In genomic region chr4:21512351-21512750, GRCh38 we compare ENCODE assay signal across 8 cellular contexts.
DNase-seq lines count a peak whose midpoint lies in the region; ATAC-seq and TF ChIP-seq lines count a peak whose summit lies in the region.

No MANE protein-coding gene starts in this region.

- no peak overlapping the region for H3K27ac ChIP-seq in right lobe of liver

- POLR2A ChIA-PET in activated CD4-positive, alpha-beta T cell treated with anti-CD3 and anti-CD28 coated beads, Interleukin-2, amount 10 ng/mL, durations not matched to agents 7 days and 5 days (lab: Charles Lee): no interaction called here

- 82% methylated on average over 1 of the region's 1 CpG for WGBS in right lobe of liver (ENCODE audit: insufficient coverage, low coverage, low lambda C conversion rate, missing lambda C conversion rate)

- CTCF ChIA-PET in activated CD4-positive, alpha-beta T cell treated with anti-CD3 and anti-CD28 coated beads, Interleukin-2, amount 10 ng/mL, durations not matched to agents 7 days and 5 days (lab: Charles Lee): no interaction called here

- in situ Hi-C loops in G401 (cut with HindIII; ENCODE audit: low sequenced_read_pairs) (no loop called here), astrocyte of the spinal cord (cut with HindIII; ENCODE audit: low sequenced_read_pairs) (no loop called here)

- H3K27me3 ChIP-seq in right lobe of liver: no peaks in the 10 kb centered on the region

- no peaks in the 10 kb centered on the region for H3K4me1 Mint-ChIP-seq in natural killer cell
- no peaks in the 10 kb centered on the region for H3K4me1 Mint-ChIP-seq in activated CD4-positive, alpha-beta T cell treated with anti-CD3 and anti-CD28 coated beads, Interleukin-2, amount 10 ng/mL, durations not matched to agents 7 days and 5 days

- H3K9me3 Mint-ChIP-seq in natural killer cell: peaks cover 0 to 4% of the 10 kb centered on the region in 2 donors
- no peaks in the 10 kb centered on the region for H3K9me3 Mint-ChIP-seq in activated CD4-positive, alpha-beta T cell treated with anti-CD3 and anti-CD28 coated beads, Interleukin-2, amount 10 ng/mL, durations not matched to agents 7 days and 5 days

- H3K4me3 ChIP-seq in astrocyte of the spinal cord (ENCODE audit: low read depth, low read length) (no peak overlapping the region), right lobe of liver (no peak overlapping the region)

- ATAC-seq in right lobe of liver: peak in 3 of 4 donors; percentile 44 to 46 (median 45)
- ATAC-seq in HG03025 (IDR thresholded peaks at IDR 0.05; ENCODE audit: low FRiP score, unreplicated experiment): no peak
- ATAC-seq in natural killer cell: no peak

- peak; percentile 14 for TF ChIP-seq CTCF in astrocyte of the spinal cord (IDR thresholded peaks at IDR 0.05; ENCODE audit: low read depth, low read length)
- TF ChIP-seq CTCF in right lobe of liver (IDR thresholded peaks at IDR 0.05): peak; percentile 11 to 28 (median 19)
- no peak for TF ChIP-seq CTCF in natural killer cell (IDR thresholded peaks at IDR 0.05)

- H3K27ac Mint-ChIP-seq in natural killer cell: no peak overlapping the region
- H3K27ac Mint-ChIP-seq in activated CD4-positive, alpha-beta T cell treated with anti-CD3 and anti-CD28 coated beads, Interleukin-2, amount 10 ng/mL, durations not matched to agents 7 days and 5 days: no peak overlapping the region

- H3K36me3 Mint-ChIP-seq in natural killer cell: no peaks in the 10 kb centered on the region
- no peaks in the 10 kb centered on the region for H3K36me3 Mint-ChIP-seq in activated CD4-positive, alpha-beta T cell treated with anti-CD3 and anti-CD28 coated beads, Interleukin-2, amount 10 ng/mL, durations not matched to agents 7 days and 5 days (ENCODE audit: low read depth)

- H3K4me1 ChIP-seq in right lobe of liver: no peaks in the 10 kb centered on the region

- no peaks in the 10 kb centered on the region for H3K27me3 Mint-ChIP-seq in natural killer cell (ENCODE audit: low read depth in 2 of 2)
- no peaks in the 10 kb centered on the region for H3K27me3 Mint-ChIP-seq in activated CD4-positive, alpha-beta T cell treated with anti-CD3 and anti-CD28 coated beads, Interleukin-2, amount 10 ng/mL, durations not matched to agents 7 days and 5 days

- no peak overlapping the region for H3K4me3 Mint-ChIP-seq in natural killer cell
- no peak overlapping the region for H3K4me3 Mint-ChIP-seq in activated CD4-positive, alpha-beta T cell treated with anti-CD3 and anti-CD28 coated beads, Interleukin-2, amount 10 ng/mL, durations not matched to agents 7 days and 5 days

- no peaks in the 10 kb centered on the region for H3K36me3 ChIP-seq in right lobe of liver

- H3K9me3 ChIP-seq in right lobe of liver: no peaks in the 10 kb centered on the region

- no peak for TF ChIP-seq POLR2A in right lobe of liver (IDR thresholded peaks at IDR 0.05)

- intact Hi-C loops in right lobe of liver (cut with DNase I): no loop called here
- intact Hi-C loops in natural killer cell (cut with micrococcal nuclease): no loop called here

- DNase-seq in G401 (ENCODE audit: low spot score): peak; percentile 84
- DNase-seq in NCI-H2081 (lab: John Stamatoyannopoulos, UW): peak; percentile 39 to 61
- peak; percentile 49 for DNase-seq in astrocyte of the spinal cord (ENCODE audit: low read depth, low spot score)
- no peak for DNase-seq in right lobe of liver
- no peak for DNase-seq in T-helper 9 cell
- DNase-seq in natural killer cell: no peak
- no peak for DNase-seq in activated CD4-positive, alpha-beta T cell treated with anti-CD3 and anti-CD28 coated beads, Interleukin-2, amount 10 ng/mL, durations not matched to agents 7 days and 5 days

Comparison
In these comparisons a context has a peak if more than half of its experiments do, and no peak if none do; other contexts are left out.
1. DNase-seq: peak in G401 (single experiment), NCI-H2081 (2 of 2) and astrocyte of the spinal cord (single experiment); none in right lobe of liver (0 of 3), T-helper 9 cell (single experiment), natural killer cell (single experiment) and activated CD4-positive, alpha-beta T cell treated with anti-CD3 and anti-CD28 coated beads, Interleukin-2, amount 10 ng/mL, durations not matched to agents 7 days and 5 days (single experiment).
2. ATAC-seq: peak in right lobe of liver (3 of 4); none in HG03025 (single experiment) and natural killer cell (0 of 3).